In genomic region chr5:2388005-2388361, GRCh38 we compare ENCODE assay signal across 19 cellular contexts.
DNase-seq lines count a peak whose midpoint lies in the region; ATAC-seq and TF ChIP-seq lines count a peak whose summit lies in the region.
"Had no signal": no experiment of that assay in that cellular context is flagged by ENCODE, and none has a peak within 500 bp of the region (broad histone marks: within the 10 kb centered on the region; RNA-seq: fewer than 3 reads in every experiment).

No MANE protein-coding gene starts in this region.

- ATAC-seq in heart left ventricle (no peak), GM21423 (IDR thresholded peaks at IDR 0.05; ENCODE audit: unreplicated experiment) (no peak)

- no peak overlapping the region for H3K9ac ChIP-seq in rectal smooth muscle tissue (ENCODE audit: low read length)

- H3K4me3 ChIP-seq in H7 (ENCODE audit: insufficient read depth, low read depth, low read length) (no peak overlapping the region), rectal smooth muscle tissue (ENCODE audit: low read length) (peak overlapping the region; percentile 21), heart left ventricle (peak overlapping the region in 2 of 12 donors; percentile 19 to 34)
- H3K4me3 ChIP-seq: SK-N-MC had no signal

- no peak for TF ChIP-seq CTCF in heart left ventricle (IDR thresholded peaks at IDR 0.05)

- DNase-seq in H7: peak; percentile 55
- peak; percentile 96 to 98 for DNase-seq in NCI-H524 (lab: John Stamatoyannopoulos, UW)
- peak; percentile 73 for DNase-seq in left kidney (ENCODE audit: low read depth, low spot score)
- DNase-seq in heart left ventricle: no peak
- DNase-seq in SIG-M5 treated with dmso at 0.1 percent for 504 hours (lab: John Stamatoyannopoulos, UW; ENCODE audit: unreplicated experiment): no peak
- DNase-seq in NCI-H1436 (lab: John Stamatoyannopoulos, UW): no peak
- DNase-seq: GDM1, H9, HFFc6, Kasumi-1, NCI-H1048, NCI-H1436 treated with DMSO at 0.1 percent for 48 hours, NCI-H1930, NCI-H345, NCI-H526, SHP77 had no signal

- no peaks in the 10 kb centered on the region for H3K27me3 ChIP-seq in H7 (ENCODE audit: control insufficient read depth, insufficient read depth, low read length)
- H3K27me3 ChIP-seq in rectal smooth muscle tissue (ENCODE audit: control insufficient read depth, insufficient read depth, low read length): no peaks in the 10 kb centered on the region
- peaks cover 0 to 22% (median 0%) of the 10 kb centered on the region in 9 donors for H3K27me3 ChIP-seq in heart left ventricle

- H3K36me3 ChIP-seq in H7 (replicated peaks; ENCODE audit: control insufficient read depth, insufficient read depth, low read length) (no peaks in the 10 kb centered on the region), rectal smooth muscle tissue (ENCODE audit: control insufficient read depth, insufficient read depth, low read length) (no peaks in the 10 kb centered on the region), heart left ventricle (no peaks in the 10 kb centered on the region)

- H3K4me1 ChIP-seq in rectal smooth muscle tissue (ENCODE audit: control insufficient read depth, insufficient read depth, low read length) (no peaks in the 10 kb centered on the region), heart left ventricle (no peaks in the 10 kb centered on the region)

- no peak for TF ChIP-seq POLR2A in heart left ventricle (IDR thresholded peaks at IDR 0.05)

- no peaks in the 10 kb centered on the region for H3K9me3 ChIP-seq in heart left ventricle

- WGBS in heart left ventricle, 4 donors: 47 to 62% (median 55%) methylated on average over 12 of the region's 12 CpGs

- H3K27ac ChIP-seq in rectal smooth muscle tissue (ENCODE audit: low read depth, low read length) (no peak overlapping the region), heart left ventricle (no peak overlapping the region)
- H3K27ac ChIP-seq: SK-N-MC had no signal

- intact Hi-C loops in heart left ventricle (cut with DNase I): no loop called here

Comparison
In these comparisons a context has a peak if more than half of its experiments do, and no peak if none do; other contexts are left out.
1. DNase-seq: peak in H7 (single experiment), NCI-H524 (2 of 2) and left kidney (single experiment); none in heart left ventricle (0 of 5), SIG-M5 treated with dmso at 0.1 percent for 504 hours (single experiment) and NCI-H1436 (single experiment).